ENCODE assay signal across 1 cellular context in genomic region chr10:75430000-75430763, GRCh38.
TF ChIP-seq lines count a peak whose summit lies in the region.

No MANE protein-coding gene starts in this region.

TF ChIP-seq in GM12878, 131 proteins besides CTCF, POLR2A, EP300 and RAD21 (continued from another document):
- TF ChIP-seq REST (IDR thresholded peaks at IDR 0.05; ENCODE audit: low read depth, low read length): no peak
- TF ChIP-seq ZNF207 (IDR thresholded peaks at IDR 0.05; ENCODE audit: borderline replicate concordance): no peak
- no peak for TF ChIP-seq SUPT20H (IDR thresholded peaks at IDR 0.05; ENCODE audit: borderline replicate concordance, control insufficient read depth, low read depth, low read length)
- peak; percentile 81; the same call in 1 of the 2 replicates for TF ChIP-seq SPI1 (IDR thresholded peaks at IDR 0.05; ENCODE audit: borderline replicate concordance, insufficient read depth, low read depth, low read length)
- TF ChIP-seq NR2C1 (IDR thresholded peaks at IDR 0.05): peak; percentile 68
- no peak for TF ChIP-seq JUNB (IDR thresholded peaks at IDR 0.05)
- TF ChIP-seq WRNIP1 (IDR thresholded peaks at IDR 0.05; ENCODE audit: borderline replicate concordance, low read depth, low read length): no peak
- TF ChIP-seq HCFC1 (IDR thresholded peaks at IDR 0.05; ENCODE audit: low read length): 0 out of 2 replicates have a peak, but pooled peaks have one; percentile 9
- no peak for TF ChIP-seq MLLT1 (IDR thresholded peaks at IDR 0.05)
- TF ChIP-seq ZNF687 (IDR thresholded peaks at IDR 0.05): 0 out of 2 replicates have a peak, but pooled peaks have one; percentile 36
- TF ChIP-seq BCL11A (IDR thresholded peaks at IDR 0.05; ENCODE audit: low read depth, low read length): no peak
- TF ChIP-seq NBN (IDR thresholded peaks at IDR 0.05): no peak
- TF ChIP-seq SMARCA5 (IDR thresholded peaks at IDR 0.05): no peak
- no peak for TF ChIP-seq SKIL (IDR thresholded peaks at IDR 0.05; ENCODE audit: low read depth, poor library complexity, severe bottlenecking)
- no peak for TF ChIP-seq BMI1 (IDR thresholded peaks at IDR 0.05; ENCODE audit: borderline replicate concordance)
- no peak for TF ChIP-seq SRF (IDR thresholded peaks at IDR 0.05; ENCODE audit: low read depth in 2 of 2, low read length in 2 of 2)
- no peak for TF ChIP-seq MXI1 (IDR thresholded peaks at IDR 0.05; ENCODE audit: low read depth, low read length)
- TF ChIP-seq SIN3A (IDR thresholded peaks at IDR 0.05; ENCODE audit: low read depth, low read length): no peak
- no peak for TF ChIP-seq CBX3 (IDR thresholded peaks at IDR 0.05; ENCODE audit: borderline replicate concordance, low read depth)
- no peak for TF ChIP-seq TARDBP (IDR thresholded peaks at IDR 0.05; ENCODE audit: borderline replicate concordance)
- TF ChIP-seq TBL1XR1 (IDR thresholded peaks at IDR 0.05; ENCODE audit: low read depth, low read length): no peak
- TF ChIP-seq TCF7 (IDR thresholded peaks at IDR 0.05; ENCODE audit: borderline replicate concordance): no peak
- no peak for TF ChIP-seq ETV6 (conservative IDR thresholded peaks at IDR 0.05 in 1 of 2, IDR thresholded peaks at IDR 0.05 in 1 of 2; ENCODE audit: borderline replicate concordance in 1 of 2, low read depth in 1 of 2)
- TF ChIP-seq ZNF24 (IDR thresholded peaks at IDR 0.05): no peak
- TF ChIP-seq IKZF2 (IDR thresholded peaks at IDR 0.05): peak; percentile 43 to 53; a peak in 2 of 4 replicates
- TF ChIP-seq ESRRA (IDR thresholded peaks at IDR 0.05; ENCODE audit: low read length): no peak
- no peak for TF ChIP-seq PKNOX1 (IDR thresholded peaks at IDR 0.05)
- TF ChIP-seq IKZF1 (conservative IDR thresholded peaks at IDR 0.05): peak; percentile 66
